Comparison of ENCODE assay signal across 17 cellular contexts in the genomic region with DNA sequence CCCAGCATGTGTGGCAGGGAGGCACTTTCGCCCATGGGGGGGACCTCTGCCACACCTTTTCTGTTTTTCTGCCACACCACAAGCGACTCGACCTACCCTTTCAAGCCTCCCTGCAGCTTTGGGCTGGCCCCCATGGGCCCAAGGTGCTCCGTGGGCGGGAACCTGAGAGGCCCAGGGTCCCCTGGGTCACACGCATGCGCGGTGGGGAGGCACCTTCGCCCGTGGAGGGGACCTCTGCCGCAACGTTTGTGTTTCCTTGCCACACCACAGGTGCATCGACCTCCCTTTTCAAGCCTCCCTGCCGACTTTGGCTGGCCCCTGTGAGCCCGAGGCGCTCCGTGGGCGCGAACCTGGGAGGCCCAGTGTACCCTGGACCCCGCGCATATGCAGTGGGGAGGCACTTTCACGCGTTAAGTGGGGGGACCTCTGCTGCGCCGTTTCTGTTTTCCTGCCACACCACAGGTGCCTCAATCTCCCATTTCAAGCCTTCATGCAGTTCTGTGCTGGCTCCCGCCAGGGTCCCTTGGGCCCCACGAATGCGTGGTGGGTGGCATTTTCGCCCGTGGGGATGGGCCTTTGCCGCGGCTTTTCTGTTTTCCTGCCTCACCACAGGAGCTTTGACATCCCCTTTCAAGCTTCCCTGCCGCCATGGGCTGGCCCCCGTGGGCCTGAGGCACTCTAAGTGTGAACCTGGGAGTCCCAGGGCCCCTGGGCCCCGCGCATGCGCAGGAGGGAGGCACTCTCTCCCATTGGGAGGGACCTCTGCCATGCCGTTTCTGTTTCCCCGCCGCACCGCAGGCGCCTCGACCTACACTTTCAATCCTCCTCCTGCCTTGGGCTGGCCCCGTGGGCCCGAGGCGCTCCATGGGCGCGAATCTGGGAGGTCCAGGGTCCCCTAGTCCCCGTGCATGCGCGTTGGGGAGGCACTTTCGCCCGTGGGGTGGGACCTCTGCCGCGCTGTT.
"Had no signal": no experiment of that assay in that cellular context is flagged by ENCODE, and none has a peak within 500 bp of the region (broad histone marks: within the 10 kb centered on the region; RNA-seq: fewer than 3 reads in every experiment).

No MANE protein-coding gene starts in this region.

- H3K4me1 ChIP-seq: gastroesophageal sphincter, heart left ventricle, spleen, upper lobe of left lung had no signal

- ATAC-seq: gastroesophageal sphincter, heart left ventricle, left ventricle myocardium superior, natural killer cell had no signal

- H3K36me3 ChIP-seq: gastroesophageal sphincter, heart left ventricle, spleen, upper lobe of left lung, WERI-Rb-1 had no signal

- H3K27ac ChIP-seq: epithelial cell of prostate, gastroesophageal sphincter, heart left ventricle, spleen, upper lobe of left lung, WERI-Rb-1 had no signal

- H3K4me3 ChIP-seq: gastroesophageal sphincter, heart left ventricle, spleen, upper lobe of left lung had no signal

- H3K27me3 ChIP-seq: upper lobe of left lung had no signal

- DNase-seq: activated CD4-positive, alpha-beta T cell treated with anti-CD3 and anti-CD28 coated beads for 1 hour; activated CD4-positive, alpha-beta T cell treated with anti-CD3 and anti-CD28 coated beads, Interleukin-2, amount 50 U/mL, for 1 hour; activated gamma-delta T cell treated with Interleukin-2 at 50 U/mL for 16 hours; activated T-cell treated with anti-CD3 and anti-CD28 coated beads, Interleukin-2, amount 50 U/mL, for 1 hour; aorta; heart left ventricle; left ventricle myocardium superior; midbrain; natural killer cell; retina; spleen; stimulated activated CD4-positive, alpha-beta T cell treated with anti-CD3 and anti-CD28 coated beads, Interleukin-4, amount 100 ng/mL, for 1 hour; stimulated activated naive CD4-positive, alpha-beta T cell treated with Interleukin-2 at 50 U/mL for 16 hours; upper lobe of left lung; WERI-Rb-1 had no signal
